22 cellular contexts compared by ENCODE assay signal in the genomic region with DNA sequence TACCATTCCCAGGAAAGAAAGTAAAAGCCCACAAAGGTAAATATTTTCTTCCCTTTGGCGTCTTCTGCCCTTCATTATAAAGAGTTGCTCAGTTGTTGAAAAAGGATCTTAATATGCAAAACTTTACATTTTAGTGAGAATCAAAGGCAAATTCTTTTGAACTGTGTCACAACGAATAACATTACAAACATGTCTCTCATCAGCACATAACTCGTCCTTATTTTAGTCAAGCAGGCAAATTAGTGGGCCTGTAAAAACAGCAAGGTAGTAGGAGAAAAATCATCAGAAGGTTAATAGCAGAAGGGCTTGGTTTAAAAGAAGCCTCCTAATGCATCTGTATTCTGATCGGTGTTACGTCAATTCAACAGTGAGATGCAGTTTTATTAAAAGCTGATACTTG.
DNase-seq lines count a peak whose midpoint lies in the region; ATAC-seq, FAIRE-seq and TF ChIP-seq lines count a peak whose summit lies in the region.
"Had no signal": no experiment of that assay in that cellular context is flagged by ENCODE, and none has a peak within 500 bp of the region (broad histone marks: within the 10 kb centered on the region; RNA-seq: fewer than 3 reads in every experiment).

No MANE protein-coding gene starts in this region.

- H3K36me3 ChIP-seq in GM23338 (ENCODE audit: insufficient read depth), result peaks cover 15% of the 10 kb centered on the region
- H3K36me3 ChIP-seq in keratinocyte (ENCODE audit: control insufficient read depth in 2 of 2, extremely low read depth in 1 of 2, insufficient read depth in 2 of 2, low read length in 2 of 2), result peaks cover 0 to 3% of the 10 kb centered on the region in 2 experiments

- H3K9me3 Mint-ChIP-seq in activated CD4-positive, alpha-beta T cell treated with anti-CD3 and anti-CD28 coated beads for 36 hours (ENCODE audit: low read depth), result no peaks in the 10 kb centered on the region
- 0 out of 3 replicates have a peak, but pooled peaks cover 2% of the 10 kb centered on the region for H3K9me3 Mint-ChIP-seq in GM23338
- H3K9me3 Mint-ChIP-seq in activated T-helper 17 cell treated with anti-CD3 and anti-CD28 coated beads, Interleukin-2, amount 50 U/mL, for 72 hours, result no peaks in the 10 kb centered on the region
- H3K9me3 Mint-ChIP-seq: IgD-negative memory B cell; stimulated activated naive B cell treated with anti-CD40 and anti-IgM and Interleukin-4, amounts not matched to agents 10 μg/mL and 1 μg/mL and 100 μg/mL, for 72 hours; T-cell had no signal

- peaks cover 2% of the 10 kb centered on the region for H3K9me3 ChIP-seq in keratinocyte (ENCODE audit: control insufficient read depth, low read depth, low read length)
- H3K9me3 ChIP-seq: HAP-1 had no signal

- no peaks in the 10 kb centered on the region for H3K9me1 ChIP-seq in keratinocyte (ENCODE audit: control insufficient read depth, extremely low read depth, insufficient read depth, low read length)

- H3K4me2 ChIP-seq in GM23338 (no peak overlapping the region), keratinocyte (ENCODE audit: control insufficient read depth, extremely low read depth, insufficient read depth, low read depth, low read length) (peak overlapping the region; percentile 83)
- H3K4me2 ChIP-seq: hepatocyte had no signal

- H3K9ac ChIP-seq in keratinocyte (ENCODE audit: control insufficient read depth, extremely low read depth, insufficient read depth, low read length), result peak overlapping the region; percentile 58

- H3K27me3 Mint-ChIP-seq in activated CD4-positive, alpha-beta T cell treated with anti-CD3 and anti-CD28 coated beads for 36 hours, result no peaks in the 10 kb centered on the region
- H3K27me3 Mint-ChIP-seq in GM23338 (ENCODE audit: insufficient read depth, low read depth, poor library complexity), result no peaks in the 10 kb centered on the region
- no peaks in the 10 kb centered on the region for H3K27me3 Mint-ChIP-seq in activated T-helper 17 cell treated with anti-CD3 and anti-CD28 coated beads, Interleukin-2, amount 50 U/mL, for 72 hours
- H3K27me3 Mint-ChIP-seq: T-cell had no signal

- POLR2A ChIA-PET in activated CD4-positive, alpha-beta T cell treated with anti-CD3 and anti-CD28 coated beads for 36 hours (lab: Charles Lee), result no interaction called here

- peak overlapping the region; percentile 63 for H3K27ac Mint-ChIP-seq in activated CD4-positive, alpha-beta T cell treated with anti-CD3 and anti-CD28 coated beads for 36 hours
- no peak overlapping the region for H3K27ac Mint-ChIP-seq in GM23338
- peak overlapping the region; percentile 75 for H3K27ac Mint-ChIP-seq in activated T-helper 17 cell treated with anti-CD3 and anti-CD28 coated beads, Interleukin-2, amount 50 U/mL, for 72 hours
- H3K27ac Mint-ChIP-seq: IgD-negative memory B cell; stimulated activated naive B cell treated with anti-CD40 and anti-IgM and Interleukin-4, amounts not matched to agents 10 μg/mL and 1 μg/mL and 100 μg/mL, for 72 hours; T-cell had no signal

- peaks cover 63% of the 10 kb centered on the region for H3K36me3 Mint-ChIP-seq in activated CD4-positive, alpha-beta T cell treated with anti-CD3 and anti-CD28 coated beads for 36 hours (ENCODE audit: low read depth)
- H3K36me3 Mint-ChIP-seq in GM23338 (ENCODE audit: low read depth), result peaks cover 71% of the 10 kb centered on the region
- H3K36me3 Mint-ChIP-seq in activated T-helper 17 cell treated with anti-CD3 and anti-CD28 coated beads, Interleukin-2, amount 50 U/mL, for 72 hours (ENCODE audit: low read depth), result peaks cover 77% of the 10 kb centered on the region
- H3K36me3 Mint-ChIP-seq: IgD-negative memory B cell had no signal

- H3K79me2 ChIP-seq in GM23338 (replicated peaks; ENCODE audit: insufficient read depth) (peaks cover 80% of the 10 kb centered on the region), keratinocyte (ENCODE audit: control insufficient read depth, insufficient read depth, low read length) (peaks cover 65% of the 10 kb centered on the region)

- CTCF ChIA-PET in activated CD4-positive, alpha-beta T cell treated with anti-CD3 and anti-CD28 coated beads for 36 hours (lab: Charles Lee), result interaction anchor here (1.3 kb wide), 2 partner anchors 12 to 16 kb away, joined by 4 read pairs; no protein-coding TSS in a partner anchor

- H2AFZ ChIP-seq in GM23338, result no peak overlapping the region
- H2AFZ ChIP-seq in keratinocyte (ENCODE audit: control insufficient read depth, low read length), result no peak overlapping the region
- H2AFZ ChIP-seq: hepatocyte had no signal

- no peaks in the 10 kb centered on the region for H3K9me2 ChIP-seq in GM23338 (ENCODE audit: insufficient read depth)

- H3K27me3 ChIP-seq in GM23338 (ENCODE audit: insufficient read depth) (no peaks in the 10 kb centered on the region), keratinocyte (ENCODE audit: control insufficient read depth, extremely low read depth, insufficient read depth, low read length) (no peaks in the 10 kb centered on the region)
- H3K27me3 ChIP-seq: hepatocyte had no signal

- H3K4me1 ChIP-seq in GM23338 (ENCODE audit: insufficient read depth), result peaks cover 5% of the 10 kb centered on the region; the same call in 1 of the 2 replicates
- H3K4me1 ChIP-seq in keratinocyte (ENCODE audit: control insufficient read depth, extremely low read depth, insufficient read depth, low read length), result peaks cover 32% of the 10 kb centered on the region

- intact Hi-C loops in activated CD4-positive, alpha-beta T cell treated with anti-CD3 and anti-CD28 coated beads for 36 hours (cut with DNase I, micrococcal nuclease), result loop anchor here in 1 of 2 experiments (2.0 kb wide), 1 partner anchor 137 kb away; no protein-coding TSS in a partner anchor

- TF ChIP-seq CTCF in GM23338 (conservative IDR thresholded peaks at IDR 0.05; ENCODE audit: low read depth in 2 of 2), result no peak
- TF ChIP-seq CTCF in keratinocyte (optimal IDR thresholded peaks at IDR 0.05 in 1 of 3, IDR thresholded peaks at IDR 0.05 in 1 of 3, conservative IDR thresholded peaks at IDR 0.05 in 1 of 3; ENCODE audit: extremely low read depth in 1 of 3, insufficient read depth in 2 of 3, low read length in 3 of 3), result no peak

- peaks cover 41% of the 10 kb centered on the region for H3K4me1 Mint-ChIP-seq in activated CD4-positive, alpha-beta T cell treated with anti-CD3 and anti-CD28 coated beads for 36 hours
- H3K4me1 Mint-ChIP-seq in GM23338, result peaks cover 30% of the 10 kb centered on the region
- peaks cover 12% of the 10 kb centered on the region for H3K4me1 Mint-ChIP-seq in activated T-helper 17 cell treated with anti-CD3 and anti-CD28 coated beads, Interleukin-2, amount 50 U/mL, for 72 hours

- dilution Hi-C loops in keratinocyte (cut with MboI; ENCODE audit: extremely low pct_ligation_motif_present, low sequenced_read_pairs), result no loop called here

- FAIRE-seq in keratinocyte (lab: Jason Lieb, UNC), result peak; percentile 41
- FAIRE-seq: A204.1, GM12878 had no signal

- H3K4me3 ChIP-seq in GM23338 (no peak overlapping the region), keratinocyte (ENCODE audit: control insufficient read depth in 2 of 3, extremely low read depth in 1 of 3, insufficient read depth in 2 of 3, low read depth in 1 of 3, low read length in 3 of 3) (peak overlapping the region; percentile 32 to 49 (median 45))
- H3K4me3 ChIP-seq: GM12878, HAP-1, hepatocyte had no signal

- H4K20me1 ChIP-seq in GM23338 (replicated peaks; ENCODE audit: insufficient read depth), result peaks cover 8% of the 10 kb centered on the region
- no peaks in the 10 kb centered on the region for H4K20me1 ChIP-seq in keratinocyte (ENCODE audit: control insufficient read depth, extremely low read depth, insufficient read depth, low read length)

- peak overlapping the region; percentile 62 for H3K4me3 Mint-ChIP-seq in activated CD4-positive, alpha-beta T cell treated with anti-CD3 and anti-CD28 coated beads for 36 hours
- peak overlapping the region; percentile 59 for H3K4me3 Mint-ChIP-seq in GM23338
- H3K4me3 Mint-ChIP-seq in activated T-helper 17 cell treated with anti-CD3 and anti-CD28 coated beads, Interleukin-2, amount 50 U/mL, for 72 hours, result peak overlapping the region; percentile 95
- H3K4me3 Mint-ChIP-seq: IgD-negative memory B cell; stimulated activated naive B cell treated with anti-CD40 and anti-IgM and Interleukin-4, amounts not matched to agents 10 μg/mL and 1 μg/mL and 100 μg/mL, for 72 hours had no signal

- H3K27ac ChIP-seq in GM23338 (ENCODE audit: low read depth) (peak overlapping the region; percentile 29; the same call in 1 of the 2 replicates), keratinocyte (ENCODE audit: control insufficient read depth, insufficient read depth, low read length) (peak overlapping the region; percentile 61)
- H3K27ac ChIP-seq: hepatocyte had no signal

- no peaks in the 10 kb centered on the region for H3F3A ChIP-seq in GM23338 (replicated peaks; ENCODE audit: low read depth)

- no peak for DNase-seq in activated CD4-positive, alpha-beta T cell treated with anti-CD3 and anti-CD28 coated beads for 36 hours
- no peak for DNase-seq in activated CD4-positive, alpha-beta T cell treated with anti-CD3 and anti-CD28 coated beads for 1 hour
- DNase-seq in GM23338 (ENCODE audit: low spot score) (no peak), keratinocyte (ENCODE audit: low read depth, low spot score) (no peak), mesenteric fat pad (ENCODE audit: low spot score) (no peak)
- DNase-seq: CD8-positive, alpha-beta memory T cell; dermis blood vessel endothelial cell; left colon; NCI-H1092 treated with DMSO at 0.1 percent for 48 hours; NCI-H2171 treated with DMSO at 0.1 percent for 48 hours; RPMI8226; stimulated activated naive B cell treated with anti-CD40 and anti-IgM and Interleukin-4, amounts not matched to agents 10 μg/mL and 1 μg/mL and 100 μg/mL, for 72 hours; T-cell had no signal

- ATAC-seq in activated CD4-positive, alpha-beta T cell treated with anti-CD3 and anti-CD28 coated beads for 36 hours, result no peak
- ATAC-seq in GM23338, result no peak
- no peak for ATAC-seq in activated T-helper 17 cell treated with anti-CD3 and anti-CD28 coated beads, Interleukin-2, amount 50 U/mL, for 72 hours (replicated peaks)
- no peak for ATAC-seq in GM18498 (IDR thresholded peaks at IDR 0.05; ENCODE audit: unreplicated experiment)
- no peak for ATAC-seq in HG03460 (IDR thresholded peaks at IDR 0.05; ENCODE audit: unreplicated experiment)
- ATAC-seq: activated CD4-positive, CD25-positive, alpha-beta regulatory T cell treated with anti-CD3 and anti-CD28 coated beads, Interleukin-2, amount 50 U/mL, for 24 hours; GM12878; left colon; stimulated activated naive B cell treated with anti-CD40 and anti-IgM and Interleukin-4, amounts not matched to agents 10 μg/mL and 1 μg/mL and 100 μg/mL, for 72 hours; T-cell had no signal
